ENCODE assay signal across 21 cellular contexts in the genomic region with DNA sequence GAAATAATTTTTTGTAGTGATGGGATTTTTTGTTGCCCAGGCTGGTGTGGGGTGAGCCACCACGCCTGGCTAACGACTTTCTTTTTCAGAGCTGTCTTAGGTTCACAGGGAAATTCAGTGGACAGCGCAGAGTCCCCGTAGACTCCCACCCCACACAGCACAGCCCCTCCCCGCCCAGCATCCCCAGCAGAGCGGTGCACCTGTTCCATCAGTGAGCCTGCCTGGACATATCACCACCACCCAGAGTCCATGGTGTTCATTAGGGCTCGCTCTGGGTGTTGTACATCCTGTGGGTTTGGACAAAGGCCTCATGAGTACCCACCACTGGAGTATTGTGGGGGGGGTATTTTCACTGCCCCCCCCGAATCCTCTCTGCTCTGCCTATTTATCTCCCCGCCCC. TPM values are rescaled to one million over a fixed set of nuclear protein-coding genes. Genes with fewer than 3 reads are reported as not detected.
"Had no signal": no experiment of that assay in that cellular context is flagged by ENCODE, and none has a peak within 500 bp of the region (broad histone marks: within the 10 kb centered on the region; RNA-seq: fewer than 3 reads in every experiment).

No MANE protein-coding gene starts in this region.

RNA-seq across cellular contexts. Expression of gene ZSCAN5C, which starts 8.0 kb away (rescaled TPM):
- total RNA-seq: activated naive CD4-positive, alpha-beta T cell treated with anti-CD3 and anti-CD28 coated beads for 36 hours; activated naive CD4-positive, alpha-beta T cell treated with anti-CD3 and anti-CD28 coated beads, Interleukin-2, amount 50 U/mL, for 72 hours; activated naive CD8-positive, alpha-beta T cell treated with anti-CD3 and anti-CD28 coated beads for 36 hours; activated naive CD8-positive, alpha-beta T cell treated with anti-CD3 and anti-CD28 coated beads, Interleukin-2, amount 10 ng/mL, durations not matched to agents 7 days and 5 days; activated T-cell treated with anti-CD3 and anti-CD28 coated beads, Interleukin-2, amount 50 U/mL, for 4 hours; activated T-cell treated with anti-CD3 and anti-CD28 coated beads, Interleukin-2, amount 50 U/mL, for 72 hours; activated T-helper 1 cell treated with anti-CD3 and anti-CD28 coated beads, Interleukin-12 subunit alpha, Interleukin-12 subunit beta, Interleukin-2, Interleukin-4 antibody, amounts not matched to agents 30 ng/mL and 10 ng/mL and 1 ng/mL, durations not matched to agents 14 hours and 24 hours and 36 hours; activated T-helper 17 cell treated with anti-CD3 and anti-CD28 coated beads, Interleukin-2, amount 50 U/mL, for 72 hours; activated T-helper 2 cell treated with anti-CD3 and anti-CD28 coated beads, Interferon-gamma antibody, Interleukin-2, Interleukin-4, amounts not matched to agents 10 μg/mL and 5 μg/mL and 100 μg/mL, durations not matched to agents 14 hours and 24 hours and 36 hours; adrenal gland; aorta; ascending aorta; astrocyte; body of pancreas; breast epithelium; bronchial epithelial cell; cardiac muscle cell; cardiac septum; cerebellum; chondrocyte had no signal
- polyA plus RNA-seq: adipose tissue, adrenal gland, aorta, cardiac muscle cell had no signal

RNA-seq across cellular contexts. Expression of gene ZSCAN5B, which starts 12.5 kb away (rescaled TPM):
- total RNA-seq: activated naive CD4-positive, alpha-beta T cell treated with anti-CD3 and anti-CD28 coated beads for 36 hours; activated naive CD4-positive, alpha-beta T cell treated with anti-CD3 and anti-CD28 coated beads, Interleukin-2, amount 50 U/mL, for 72 hours; activated naive CD8-positive, alpha-beta T cell treated with anti-CD3 and anti-CD28 coated beads for 36 hours; activated T-cell treated with anti-CD3 and anti-CD28 coated beads, Interleukin-2, amount 50 U/mL, for 4 hours; activated T-cell treated with anti-CD3 and anti-CD28 coated beads, Interleukin-2, amount 50 U/mL, for 72 hours; activated T-helper 1 cell treated with anti-CD3 and anti-CD28 coated beads, Interleukin-12 subunit alpha, Interleukin-12 subunit beta, Interleukin-2, Interleukin-4 antibody, amounts not matched to agents 30 ng/mL and 10 ng/mL and 1 ng/mL, durations not matched to agents 14 hours and 24 hours and 36 hours; activated T-helper 2 cell treated with anti-CD3 and anti-CD28 coated beads, Interferon-gamma antibody, Interleukin-2, Interleukin-4, amounts not matched to agents 10 μg/mL and 5 μg/mL and 100 μg/mL, durations not matched to agents 14 hours and 24 hours and 36 hours; aorta; ascending aorta; astrocyte; body of pancreas; breast epithelium; bronchial epithelial cell; cardiac muscle cell; cardiac septum; cerebellum; chondrocyte had no signal
- polyA plus RNA-seq: aorta, cardiac muscle cell had no signal

RNA-seq across cellular contexts. Expression of gene GALP, which starts 34.2 kb away (rescaled TPM):
- total RNA-seq: activated naive CD4-positive, alpha-beta T cell treated with anti-CD3 and anti-CD28 coated beads for 36 hours; activated naive CD4-positive, alpha-beta T cell treated with anti-CD3 and anti-CD28 coated beads, Interleukin-2, amount 50 U/mL, for 72 hours; activated naive CD8-positive, alpha-beta T cell treated with anti-CD3 and anti-CD28 coated beads for 36 hours; activated naive CD8-positive, alpha-beta T cell treated with anti-CD3 and anti-CD28 coated beads, Interleukin-2, amount 10 ng/mL, durations not matched to agents 7 days and 5 days; activated T-cell treated with anti-CD3 and anti-CD28 coated beads, Interleukin-2, amount 50 U/mL, for 4 hours; activated T-cell treated with anti-CD3 and anti-CD28 coated beads, Interleukin-2, amount 50 U/mL, for 72 hours; activated T-helper 1 cell treated with anti-CD3 and anti-CD28 coated beads, Interleukin-12 subunit alpha, Interleukin-12 subunit beta, Interleukin-2, Interleukin-4 antibody, amounts not matched to agents 30 ng/mL and 10 ng/mL and 1 ng/mL, durations not matched to agents 14 hours and 24 hours and 36 hours; activated T-helper 17 cell treated with anti-CD3 and anti-CD28 coated beads, Interleukin-2, amount 50 U/mL, for 72 hours; activated T-helper 2 cell treated with anti-CD3 and anti-CD28 coated beads, Interferon-gamma antibody, Interleukin-2, Interleukin-4, amounts not matched to agents 10 μg/mL and 5 μg/mL and 100 μg/mL, durations not matched to agents 14 hours and 24 hours and 36 hours; adrenal gland; aorta; ascending aorta; astrocyte; body of pancreas; breast epithelium; bronchial epithelial cell; cardiac septum; cerebellum; chondrocyte had no signal
- polyA plus RNA-seq: adipose tissue, adrenal gland, aorta, cardiac muscle cell had no signal
